ENCODE assay signal across 21 cellular contexts in the genomic region with DNA sequence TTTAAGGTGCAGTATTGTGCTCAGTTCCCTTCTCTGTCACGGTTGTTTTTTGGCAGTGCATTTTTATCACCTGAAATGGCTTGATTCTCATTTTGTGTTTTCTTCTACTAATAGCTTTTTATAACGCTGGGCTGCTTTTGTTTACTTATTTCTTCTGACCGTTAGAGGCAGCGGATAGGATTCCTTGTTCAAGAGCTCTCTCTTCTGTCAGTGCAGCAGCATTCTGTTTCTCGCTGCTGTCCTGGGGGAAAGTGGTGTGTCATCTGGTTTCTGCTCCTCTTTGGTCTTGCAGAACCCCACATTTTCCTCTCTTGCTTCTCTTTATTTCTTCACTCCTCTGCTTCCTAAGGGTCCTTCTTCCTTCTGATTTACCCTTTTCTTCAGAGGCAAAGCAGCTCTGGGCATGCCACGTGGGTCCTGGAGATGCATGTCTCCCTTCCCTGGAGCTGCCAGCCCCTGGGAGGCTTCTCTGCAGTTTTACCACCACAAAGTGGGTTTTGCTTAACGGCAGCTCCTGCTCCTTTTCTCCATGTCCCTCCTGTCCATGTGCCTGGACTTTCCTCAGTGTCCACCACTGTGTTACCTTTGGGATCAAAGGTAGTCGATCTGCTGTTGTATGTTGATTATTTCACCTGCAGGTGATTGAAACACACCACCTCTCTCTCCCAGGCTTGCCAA. TPM values are rescaled to one million over a fixed set of nuclear protein-coding genes. Genes with fewer than 3 reads are reported as not detected.
DNase-seq lines count a peak whose midpoint lies in the region; ATAC-seq and TF ChIP-seq lines count a peak whose summit lies in the region.
"Had no signal": no experiment of that assay in that cellular context is flagged by ENCODE, and none has a peak within 500 bp of the region (broad histone marks: within the 10 kb centered on the region; RNA-seq: fewer than 3 reads in every experiment).

No MANE protein-coding gene starts in this region.

- TF ChIP-seq POLR2A in NB4 (IDR thresholded peaks at IDR 0.05; ENCODE audit: extremely low read depth, insufficient read length) (no peak), tibial nerve (IDR thresholded peaks at IDR 0.05) (no peak)

- peaks cover 0 to 7% (median 0%) of the 10 kb centered on the region in 4 donors for H3K9me3 ChIP-seq in tibial nerve
- H3K9me3 ChIP-seq: upper lobe of left lung had no signal

- H3K27me3 Mint-ChIP-seq in nephron (ENCODE audit: low read depth) (peaks cover 4% of the 10 kb centered on the region), progenitor cell of endocrine pancreas (peaks cover 19% of the 10 kb centered on the region)
- H3K27me3 Mint-ChIP-seq: activated CD4-positive, alpha-beta memory T cell treated with anti-CD3 and anti-CD28 coated beads, Interleukin-2, amount 10 ng/mL, durations not matched to agents 7 days and 5 days had no signal

- peak; percentile 60 for DNase-seq in NCI-H1092 treated with DMSO at 0.1 percent for 48 hours (lab: John Stamatoyannopoulos, UW)
- DNase-seq in NCI-H1092 (lab: John Stamatoyannopoulos, UW), result no peak
- peak; percentile 11 for DNase-seq in NB4 (ENCODE audit: low read depth)
- DNase-seq in activated CD8-positive, alpha-beta memory T cell treated with anti-CD3 and anti-CD28 coated beads, Interleukin-2, amount 50 U/mL, for 48 hours, result peak; percentile 13
- DNase-seq in progenitor cell of endocrine pancreas (ENCODE audit: low spot score, unreplicated experiment), result no peak
- DNase-seq in tibial nerve (ENCODE audit: low spot score in 2 of 2), result no peak
- DNase-seq: activated CD4-positive, alpha-beta memory T cell treated with anti-CD3 and anti-CD28 coated beads, Interleukin-2, amount 10 ng/mL, durations not matched to agents 7 days and 5 days; activated naive CD8-positive, alpha-beta T cell treated with anti-CD3 and anti-CD28 coated beads, Interleukin-2, amount 50 U/mL, for 24 hours; CD4-positive, CD25-positive, alpha-beta regulatory T cell; heart left ventricle; kidney; NCI-H2227 treated with DMSO at 0.1 percent for 48 hours; nucleus accumbens; stimulated activated naive CD4-positive, alpha-beta T cell treated with Interleukin-2 at 50 U/mL for 16 hours; T-helper 1 cell; upper lobe of left lung had no signal

- no peak for TF ChIP-seq EP300 in tibial nerve (IDR thresholded peaks at IDR 0.05)

- H3K4me1 ChIP-seq in tibial nerve, result no peaks in the 10 kb centered on the region
- H3K4me1 ChIP-seq: heart left ventricle, right atrium auricular region, upper lobe of left lung had no signal

- peaks cover 7% of the 10 kb centered on the region for H3K36me3 Mint-ChIP-seq in nephron (ENCODE audit: low read depth)
- no peaks in the 10 kb centered on the region for H3K36me3 Mint-ChIP-seq in progenitor cell of endocrine pancreas (ENCODE audit: insufficient read depth)
- H3K36me3 Mint-ChIP-seq: CD4-positive, CD25-positive, alpha-beta regulatory T cell had no signal

- no peak overlapping the region for H3K27ac ChIP-seq in tibial nerve
- H3K27ac ChIP-seq: heart left ventricle, right atrium auricular region, upper lobe of left lung had no signal

- H3K36me3 ChIP-seq in tibial nerve, result no peaks in the 10 kb centered on the region
- H3K36me3 ChIP-seq: heart left ventricle, right atrium auricular region, upper lobe of left lung had no signal

- TF ChIP-seq CTCF in NB4 (IDR thresholded peaks at IDR 0.05; ENCODE audit: low read depth, low read length), result no peak
- peak; percentile 18 to 26 (median 20) for TF ChIP-seq CTCF in nephron (IDR thresholded peaks at IDR 0.05; ENCODE audit: unreplicated experiment in 3 of 3)
- TF ChIP-seq CTCF in progenitor cell of endocrine pancreas (IDR thresholded peaks at IDR 0.05; ENCODE audit: unreplicated experiment), result no peak
- TF ChIP-seq CTCF in tibial nerve (IDR thresholded peaks at IDR 0.05), result no peak

- no peak overlapping the region for H3K27ac Mint-ChIP-seq in nephron
- no peak overlapping the region for H3K27ac Mint-ChIP-seq in progenitor cell of endocrine pancreas
- H3K27ac Mint-ChIP-seq: activated CD4-positive, alpha-beta memory T cell treated with anti-CD3 and anti-CD28 coated beads, Interleukin-2, amount 10 ng/mL, durations not matched to agents 7 days and 5 days; activated naive CD8-positive, alpha-beta T cell treated with anti-CD3 and anti-CD28 coated beads, Interleukin-2, amount 50 U/mL, for 24 hours; CD4-positive, CD25-positive, alpha-beta regulatory T cell had no signal

- H3K4me1 Mint-ChIP-seq in nephron (no peaks in the 10 kb centered on the region), progenitor cell of endocrine pancreas (ENCODE audit: low read depth) (no peaks in the 10 kb centered on the region)
- H3K4me1 Mint-ChIP-seq: activated CD4-positive, alpha-beta memory T cell treated with anti-CD3 and anti-CD28 coated beads, Interleukin-2, amount 10 ng/mL, durations not matched to agents 7 days and 5 days; CD4-positive, CD25-positive, alpha-beta regulatory T cell had no signal

- H3K4me3 ChIP-seq in NB4 (ENCODE audit: low read depth, low read length) (no peak overlapping the region), tibial nerve (no peak overlapping the region)
- H3K4me3 ChIP-seq: heart left ventricle, right atrium auricular region, upper lobe of left lung had no signal

- no peaks in the 10 kb centered on the region for H3K27me3 ChIP-seq in tibial nerve
- H3K27me3 ChIP-seq: right atrium auricular region, upper lobe of left lung had no signal

- ATAC-seq in GM19395 (IDR thresholded peaks at IDR 0.05; ENCODE audit: unreplicated experiment), result no peak
- ATAC-seq: activated naive CD8-positive, alpha-beta T cell treated with anti-CD3 and anti-CD28 coated beads, Interleukin-2, amount 50 U/mL, for 24 hours; heart left ventricle; Right ventricle myocardium inferior had no signal

- H3K9me3 Mint-ChIP-seq in nephron (peaks cover 6% of the 10 kb centered on the region), progenitor cell of endocrine pancreas (ENCODE audit: low read depth) (peaks cover 13% of the 10 kb centered on the region)

- H3K4me3 Mint-ChIP-seq in nephron, result no peak overlapping the region
- H3K4me3 Mint-ChIP-seq in progenitor cell of endocrine pancreas (ENCODE audit: low read depth), result no peak overlapping the region
- H3K4me3 Mint-ChIP-seq: activated CD4-positive, alpha-beta memory T cell treated with anti-CD3 and anti-CD28 coated beads, Interleukin-2, amount 10 ng/mL, durations not matched to agents 7 days and 5 days; activated naive CD8-positive, alpha-beta T cell treated with anti-CD3 and anti-CD28 coated beads, Interleukin-2, amount 50 U/mL, for 24 hours; CD4-positive, CD25-positive, alpha-beta regulatory T cell had no signal

- WGBS in tibial nerve, 2 donors, result 30 to 31% methylated on average over 8 of the region's 8 CpGs

RNA-seq across cellular contexts. Expression of a gene that starts 47.3 kb away (rescaled TPM):
- total RNA-seq in progenitor cell of endocrine pancreas (0.50 and 0.62 TPM in 2 replicates), tibial nerve (10 to 100 TPM in 3 of 4 donors, 1 to 10 TPM in 1; 9.0 to 44.6 (median 30.8) TPM)
- total RNA-seq: fibroblast of lung had no signal

Comparison
In these comparisons a context has a peak if more than half of its experiments do, and no peak if none do; other contexts are left out.
1. DNase-seq: peak in NCI-H1092 treated with DMSO at 0.1 percent for 48 hours (single experiment), NB4 (single experiment) and activated CD8-positive, alpha-beta memory T cell treated with anti-CD3 and anti-CD28 coated beads, Interleukin-2, amount 50 U/mL, for 48 hours (single experiment); none in NCI-H1092 (single experiment), progenitor cell of endocrine pancreas (single experiment) and tibial nerve (0 of 2).
2. CTCF ChIP-seq: peak in nephron (3 of 3); none in NB4 (single experiment), progenitor cell of endocrine pancreas (single experiment) and tibial nerve (0 of 5).